8 cellular contexts compared by ENCODE assay signal in the genomic region with DNA sequence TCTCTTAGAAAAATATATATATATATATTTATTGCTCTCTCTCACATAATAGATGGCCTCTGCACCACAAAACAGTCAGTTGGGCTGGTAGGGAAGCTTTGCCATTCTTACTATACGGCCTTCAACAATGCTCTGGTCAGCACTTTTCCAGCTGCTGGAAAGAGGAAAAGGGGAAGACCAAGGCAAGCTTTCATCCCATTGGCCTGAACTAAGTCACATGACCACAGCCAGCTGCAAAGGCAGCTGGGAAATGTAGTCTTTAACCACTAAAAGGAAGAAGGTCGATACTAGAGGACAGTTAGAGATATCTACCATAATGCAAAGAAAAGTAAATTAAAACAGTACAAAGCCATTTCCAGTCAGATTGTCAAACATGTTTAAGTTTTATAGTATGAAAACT. TPM values are rescaled to one million over a fixed set of nuclear protein-coding genes. Genes with fewer than 3 reads are reported as not detected.
DNase-seq lines count a peak whose midpoint lies in the region; ATAC-seq, FAIRE-seq and TF ChIP-seq lines count a peak whose summit lies in the region.

No MANE protein-coding gene starts in this region.

- H3K27me3 ChIP-seq in bronchial epithelial cell (ENCODE audit: control insufficient read depth, insufficient read depth, low read length) = peaks cover 1% of the 10 kb centered on the region

- no peaks in the 10 kb centered on the region for H3K36me3 ChIP-seq in bronchial epithelial cell (ENCODE audit: control insufficient read depth, insufficient read depth, low read length)

- no peak overlapping the region for H3K4me3 ChIP-seq in bronchial epithelial cell (ENCODE audit: low read depth, low read length)

- DNase-seq in NCI-H510A treated with DMSO at 0.1 percent for 48 hours (lab: John Stamatoyannopoulos, UW) = peak; percentile 41
- DNase-seq in NCI-H510A (lab: John Stamatoyannopoulos, UW) = no peak
- peak; percentile 19 for DNase-seq in NCI-H2227 (lab: John Stamatoyannopoulos, UW; ENCODE audit: unreplicated experiment)
- DNase-seq in bronchial epithelial cell (ENCODE audit: low read depth) = peak; percentile 61
- peak; percentile 79 for DNase-seq in medulla oblongata (ENCODE audit: extremely low spot score)
- no peak for DNase-seq in NCI-H187 treated with DMSO at 0.1 percent for 48 hours (lab: John Stamatoyannopoulos, UW)
- DNase-seq in activated CD4-positive, alpha-beta T cell treated with anti-CD3 and anti-CD28 coated beads, Interleukin-2, amount 50 U/mL, for 4 hours = no peak

- ATAC-seq in GM18505 (IDR thresholded peaks at IDR 0.05; ENCODE audit: unreplicated experiment) = no peak

- no peak for TF ChIP-seq POLR2A in GM18505 (IDR thresholded peaks at IDR 0.05; ENCODE audit: borderline replicate concordance, extremely low read depth, insufficient read depth, insufficient read length)

- FAIRE-seq in bronchial epithelial cell (lab: Jason Lieb, UNC) = no peak

- TF ChIP-seq CTCF in bronchial epithelial cell (IDR thresholded peaks at IDR 0.05; ENCODE audit: insufficient read depth, low read length, severe bottlenecking) = no peak

RNA-seq across cellular contexts. Expression of a gene that starts 58.4 kb away (rescaled TPM):
- total RNA-seq in bronchial epithelial cell = 11.3 and 11.5 TPM in 2 replicates

Comparison
In these comparisons a context has a peak if more than half of its experiments do, and no peak if none do; other contexts are left out.
1. DNase-seq: peak in NCI-H510A treated with DMSO at 0.1 percent for 48 hours (single experiment), NCI-H2227 (single experiment), bronchial epithelial cell (single experiment) and medulla oblongata (single experiment); none in NCI-H510A (single experiment), NCI-H187 treated with DMSO at 0.1 percent for 48 hours (single experiment) and activated CD4-positive, alpha-beta T cell treated with anti-CD3 and anti-CD28 coated beads, Interleukin-2, amount 50 U/mL, for 4 hours (0 of 2).